9 cellular contexts compared by ENCODE assay signal in the genomic region with DNA sequence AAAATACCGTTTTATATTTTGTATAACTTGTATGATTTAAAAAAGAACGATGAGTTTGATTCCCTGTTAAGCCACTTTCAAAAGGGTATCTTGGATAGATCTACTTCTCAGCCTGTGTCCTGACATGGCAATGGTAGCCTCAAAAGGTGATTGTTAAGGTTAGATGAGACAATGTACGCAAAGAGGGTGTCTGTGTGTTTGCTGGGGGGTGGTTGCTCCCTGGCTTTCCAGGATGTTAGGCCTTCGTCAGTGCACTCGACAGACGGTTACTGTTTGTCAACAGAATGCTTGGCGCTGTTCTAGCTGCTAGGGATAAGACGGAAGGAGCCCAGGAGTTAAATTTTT.
DNase-seq lines count a peak whose midpoint lies in the region; ATAC-seq and TF ChIP-seq lines count a peak whose summit lies in the region.
"Had no signal": no experiment of that assay in that cellular context is flagged by ENCODE, and none has a peak within 500 bp of the region (broad histone marks: within the 10 kb centered on the region; RNA-seq: fewer than 3 reads in every experiment).

No MANE protein-coding gene starts in this region.

- no peak overlapping the region for H3K27ac ChIP-seq in mesenchymal stem cell (ENCODE audit: low read length, poor library complexity, severe bottlenecking)
- H3K27ac ChIP-seq: prostate gland had no signal

- H2BK5ac ChIP-seq in mesenchymal stem cell (ENCODE audit: low read depth, low read length, poor library complexity, severe bottlenecking) = no peak overlapping the region

- H3K36me3 Mint-ChIP-seq in activated CD8-positive, alpha-beta T cell treated with anti-CD3 and anti-CD28 coated beads, Interleukin-2, amount 10 ng/mL, durations not matched to agents 7 days and 5 days (ENCODE audit: low read depth) = peaks cover 2% of the 10 kb centered on the region

- H3K27me3 Mint-ChIP-seq in activated CD8-positive, alpha-beta T cell treated with anti-CD3 and anti-CD28 coated beads, Interleukin-2, amount 10 ng/mL, durations not matched to agents 7 days and 5 days (ENCODE audit: low read depth) = peaks cover 9% of the 10 kb centered on the region

- POLR2A ChIA-PET in AG04449 (lab: Yijun Ruan, JAX) = no interaction called here
- POLR2A ChIA-PET in activated CD8-positive, alpha-beta T cell treated with anti-CD3 and anti-CD28 coated beads, Interleukin-2, amount 10 ng/mL, durations not matched to agents 7 days and 5 days (lab: Charles Lee) = no interaction called here

- peak overlapping the region; percentile 86 for H3K4me3 Mint-ChIP-seq in activated CD8-positive, alpha-beta T cell treated with anti-CD3 and anti-CD28 coated beads, Interleukin-2, amount 10 ng/mL, durations not matched to agents 7 days and 5 days

- H2BK12ac ChIP-seq in mesenchymal stem cell (ENCODE audit: low read length in 2 of 2) = no peak overlapping the region

- H3K27me3 ChIP-seq in mesenchymal stem cell (ENCODE audit: control insufficient read depth in 1 of 2, insufficient read depth in 1 of 2, low read length in 2 of 2) (peaks cover 36 to 61% of the 10 kb centered on the region in 2 experiments), MG63 (no peaks in the 10 kb centered on the region)

- H3K23ac ChIP-seq in mesenchymal stem cell (ENCODE audit: low read length in 2 of 2) = no peak overlapping the region

- peak overlapping the region; percentile 61 for H4K91ac ChIP-seq in mesenchymal stem cell (ENCODE audit: low read length)

- 92% methylated on average over 7 of the region's 8 CpGs for WGBS in mesenchymal stem cell

- H2AK5ac ChIP-seq in mesenchymal stem cell (ENCODE audit: low read length, severe bottlenecking) = no peak overlapping the region

- DNase-seq in AG04449 (ENCODE audit: low read depth, low spot score) (no peak), DMS114 treated with DMSO at 0.1 percent for 48 hours (lab: John Stamatoyannopoulos, UW; ENCODE audit: unreplicated experiment) (peak; percentile 22), mesenchymal stem cell (no peak), mesenteric fat pad (ENCODE audit: low spot score) (no peak), MG63 (no peak)
- DNase-seq in activated CD8-positive, alpha-beta T cell treated with anti-CD3 and anti-CD28 coated beads, Interleukin-2, amount 10 ng/mL, durations not matched to agents 7 days and 5 days = no peak

- H3K14ac ChIP-seq in mesenchymal stem cell (ENCODE audit: low read length in 2 of 2) = no peak overlapping the region

- peak overlapping the region; percentile 83 for H3K27ac Mint-ChIP-seq in activated CD8-positive, alpha-beta T cell treated with anti-CD3 and anti-CD28 coated beads, Interleukin-2, amount 10 ng/mL, durations not matched to agents 7 days and 5 days

- H3K9ac ChIP-seq in mesenchymal stem cell (ENCODE audit: low read length) = peak overlapping the region; percentile 54

- H3K4me3 ChIP-seq in AG04449 (ENCODE audit: low read depth, low read length) (peak overlapping the region; percentile 54), mesenchymal stem cell (ENCODE audit: insufficient read depth in 1 of 2, low read depth in 1 of 2, low read length in 2 of 2) (peak overlapping the region in 1 of 2 experiments; percentile 78), MG63 (no peak overlapping the region)

- H3K9me3 ChIP-seq in mesenchymal stem cell (ENCODE audit: control insufficient read depth, low read length) (no peaks in the 10 kb centered on the region), MG63 (no peaks in the 10 kb centered on the region)
- H3K9me3 ChIP-seq: prostate gland had no signal

- TF ChIP-seq CTCF in AG04449 (IDR thresholded peaks at IDR 0.05; ENCODE audit: insufficient read depth, low read length, missing control alignments) = no peak

- H3K36me3 ChIP-seq in mesenchymal stem cell (ENCODE audit: control insufficient read depth in 1 of 2, insufficient read depth in 2 of 2, low read depth in 1 of 2, low read length in 2 of 2) = peaks cover 0 to 3% of the 10 kb centered on the region in 2 experiments
- no peaks in the 10 kb centered on the region for H3K36me3 ChIP-seq in MG63
- H3K36me3 ChIP-seq: prostate gland had no signal

- peaks cover 12% of the 10 kb centered on the region for H3K4me1 ChIP-seq in mesenchymal stem cell (ENCODE audit: control insufficient read depth, insufficient read depth, low read depth, low read length)
- H3K4me1 ChIP-seq: prostate gland had no signal

- CTCF ChIA-PET in AG04449 (lab: Yijun Ruan, JAX) = interaction anchor here (2.5 kb wide), 1 partner anchor 9 kb away, joined by 12 read pairs; no protein-coding TSS in a partner anchor
- CTCF ChIA-PET in activated CD8-positive, alpha-beta T cell treated with anti-CD3 and anti-CD28 coated beads, Interleukin-2, amount 10 ng/mL, durations not matched to agents 7 days and 5 days (lab: Charles Lee) = interaction anchor here (1.0 to 8.8 kb wide), 3 partner anchors 9 to 102 kb away, joined by 4 to 42 read pairs (median 5); no protein-coding TSS in a partner anchor

- peak; percentile 20 for ATAC-seq in activated CD8-positive, alpha-beta T cell treated with anti-CD3 and anti-CD28 coated beads, Interleukin-2, amount 10 ng/mL, durations not matched to agents 7 days and 5 days
- ATAC-seq in HG02970 (IDR thresholded peaks at IDR 0.05; ENCODE audit: low FRiP score, unreplicated experiment) (no peak), GM18870 (IDR thresholded peaks at IDR 0.05; ENCODE audit: unreplicated experiment) (no peak)

- H3K9me3 Mint-ChIP-seq in activated CD8-positive, alpha-beta T cell treated with anti-CD3 and anti-CD28 coated beads, Interleukin-2, amount 10 ng/mL, durations not matched to agents 7 days and 5 days (ENCODE audit: insufficient read depth) = no peaks in the 10 kb centered on the region

- H3K18ac ChIP-seq in mesenchymal stem cell (ENCODE audit: low read depth in 1 of 2, low read length in 2 of 2) = no peak overlapping the region

- H2BK15ac ChIP-seq in mesenchymal stem cell (ENCODE audit: low read depth, poor library complexity, severe bottlenecking) = no peak overlapping the region

- H2BK120ac ChIP-seq in mesenchymal stem cell (ENCODE audit: low read depth, low read length) = no peak overlapping the region

- no peak overlapping the region for H3K4ac ChIP-seq in mesenchymal stem cell (ENCODE audit: low read depth in 1 of 2, low read length in 2 of 2)

- peaks cover 26% of the 10 kb centered on the region for H3K4me1 Mint-ChIP-seq in activated CD8-positive, alpha-beta T cell treated with anti-CD3 and anti-CD28 coated beads, Interleukin-2, amount 10 ng/mL, durations not matched to agents 7 days and 5 days (ENCODE audit: low read depth)

- H3K4me2 ChIP-seq in mesenchymal stem cell (ENCODE audit: low read length, poor library complexity, severe bottlenecking) = no peak overlapping the region

- H3K79me1 ChIP-seq in mesenchymal stem cell (replicated peaks; ENCODE audit: low read length, poor library complexity, severe bottlenecking) = no peaks in the 10 kb centered on the region

- H4K8ac ChIP-seq in mesenchymal stem cell (ENCODE audit: low read length) = no peak overlapping the region

- H2AFZ ChIP-seq in mesenchymal stem cell (ENCODE audit: low read depth, low read length) = no peak overlapping the region
